27 cellular contexts compared by ENCODE assay signal in the genomic region with DNA sequence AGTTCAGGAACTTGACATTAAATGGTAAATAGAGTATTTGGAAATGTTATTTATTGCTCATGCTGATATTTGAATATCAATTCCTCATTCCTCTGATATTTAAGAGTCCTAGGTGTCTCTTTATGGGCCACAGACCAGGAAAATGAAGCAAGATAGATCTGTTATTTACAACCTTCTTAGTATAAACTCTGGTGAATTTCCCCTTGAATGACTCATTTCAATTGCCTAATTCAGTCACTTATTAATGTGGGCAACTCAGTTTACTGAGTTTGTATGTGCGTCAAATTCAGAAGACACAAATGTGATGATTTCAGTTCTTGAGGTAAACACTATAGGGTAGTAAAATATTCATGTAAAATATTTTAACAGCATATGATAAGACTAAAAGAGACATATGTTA.
"Had no signal": no experiment of that assay in that cellular context is flagged by ENCODE, and none has a peak within 500 bp of the region (broad histone marks: within the 10 kb centered on the region; RNA-seq: fewer than 3 reads in every experiment).

No MANE protein-coding gene starts in this region.

- H3K4me1 ChIP-seq: gastroesophageal sphincter, heart right ventricle, neural progenitor cell, parathyroid adenoma, right atrium auricular region, suprapubic skin, transverse colon, upper lobe of right lung, uterus had no signal

- H3K9ac ChIP-seq: neural progenitor cell, parathyroid adenoma had no signal

- H3K27ac ChIP-seq: coronary artery, gastroesophageal sphincter, heart right ventricle, neural progenitor cell, parathyroid adenoma, right atrium auricular region, suprapubic skin, transverse colon, upper lobe of right lung, uterus had no signal

- H2AFZ ChIP-seq: neural progenitor cell, parathyroid adenoma had no signal

- H3K4me2 ChIP-seq: neural progenitor cell, smooth muscle cell had no signal

- H3K36me3 ChIP-seq: gastroesophageal sphincter, heart right ventricle, neural progenitor cell, right atrium auricular region, suprapubic skin, transverse colon, upper lobe of right lung, uterus had no signal

- H3K9me3 ChIP-seq: gastroesophageal sphincter, right atrium auricular region, transverse colon, upper lobe of right lung, uterus had no signal

- H3K27me3 ChIP-seq: gastroesophageal sphincter, heart right ventricle, neural progenitor cell, right atrium auricular region, suprapubic skin, transverse colon, upper lobe of right lung, uterus had no signal

- ATAC-seq: effector memory CD8-positive, alpha-beta T cell; esophagus mucosa; gastroesophageal sphincter; heart right ventricle; left ventricle myocardium superior; naive thymus-derived CD4-positive, alpha-beta T cell; sciatic nerve; stimulated activated naive CD8-positive, alpha-beta T cell treated with anti-CD3 and anti-CD28 coated beads, Interleukin-15, amount 100 ng/mL, for 72 hours; upper lobe of right lung had no signal

- DNase-seq: effector memory CD8-positive, alpha-beta T cell; foreskin fibroblast; glutamatergic neuron; heart right ventricle; hippocampal formation; kidney glomerular epithelial cell; left ventricle myocardium superior; naive thymus-derived CD4-positive, alpha-beta T cell; stimulated activated CD4-positive, alpha-beta T cell treated with anti-CD3 and anti-CD28 coated beads, Interleukin-12 subunit alpha, Interleukin-12 subunit beta, amount 100 ng/mL, for 4 hours; stimulated activated CD4-positive, alpha-beta T cell treated with anti-CD3 and anti-CD28 coated beads, Interleukin-1b, Interleukin-23, amount 100 ng/mL, for 48 hours; stimulated activated CD4-positive, alpha-beta T cell treated with anti-CD3 and anti-CD28 coated beads, Interleukin-4, amount 100 ng/mL, for 1 hour; stimulated activated CD8-positive, alpha-beta memory T cell treated with anti-CD3 and anti-CD28 coated beads, Interleukin-4, amount 100 ng/mL, for 48 hours; stimulated activated naive CD4-positive, alpha-beta T cell; stimulated activated naive CD8-positive, alpha-beta T cell treated with anti-CD3 and anti-CD28 coated beads, Interleukin-15, amount 100 ng/mL, for 72 hours; transverse colon; upper lobe of right lung; uterus had no signal

- H3K4me3 ChIP-seq: coronary artery, gastroesophageal sphincter, heart right ventricle, lung, neural progenitor cell, right atrium auricular region, smooth muscle cell, suprapubic skin, transverse colon, upper lobe of right lung, uterus had no signal

- H3K79me2 ChIP-seq: parathyroid adenoma had no signal
